ENCODE assay signal across 13 cellular contexts in the genomic region with DNA sequence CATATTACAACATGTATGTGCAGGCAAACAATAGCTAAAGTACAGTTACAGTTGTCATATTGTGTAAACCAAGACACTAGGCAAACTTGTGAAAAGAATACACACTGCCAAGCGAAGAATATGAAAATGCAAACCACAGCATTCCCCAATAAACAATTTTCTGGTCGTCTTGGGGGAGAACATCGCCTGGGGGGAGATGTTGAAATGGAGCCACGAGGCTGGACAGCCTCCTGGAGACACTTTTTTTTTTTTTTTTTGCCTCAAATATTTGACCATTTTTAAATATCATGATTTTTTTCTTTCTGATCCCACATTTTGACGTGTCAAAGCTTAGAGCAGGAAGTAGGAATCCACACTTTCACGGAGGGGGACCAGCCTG. TPM values are rescaled to one million over a fixed set of nuclear protein-coding genes. Genes with fewer than 3 reads are reported as not detected.
DNase-seq lines count a peak whose midpoint lies in the region; ATAC-seq, FAIRE-seq and TF ChIP-seq lines count a peak whose summit lies in the region.
"Had no signal": no experiment of that assay in that cellular context is flagged by ENCODE, and none has a peak within 500 bp of the region (broad histone marks: within the 10 kb centered on the region; RNA-seq: fewer than 3 reads in every experiment).

No MANE protein-coding gene starts in this region.

- no peaks in the 10 kb centered on the region for H4K20me1 ChIP-seq in SU-DHL-6 (ENCODE audit: low read depth, low read length)

- H3K4me3 Mint-ChIP-seq in activated T-cell treated with anti-CD3 and anti-CD28 coated beads, Interleukin-2, amount 50 U/mL, for 72 hours: peak overlapping the region; percentile 78 to 90

- H2AFZ ChIP-seq in SU-DHL-6 (ENCODE audit: low read depth, low read length, severe bottlenecking): no peak overlapping the region

- H3K27me3 ChIP-seq in SU-DHL-6 (ENCODE audit: low read length): no peaks in the 10 kb centered on the region
- H3K27me3 ChIP-seq in iPS-15b (ENCODE audit: control insufficient read depth, insufficient read depth, low read length): peaks cover 11% of the 10 kb centered on the region
- peaks cover 0 to 11% (median 6%) of the 10 kb centered on the region in 5 donors for H3K27me3 ChIP-seq in subcutaneous abdominal adipose tissue (ENCODE audit: control insufficient read depth in 5 of 5, insufficient read depth in 4 of 5, low read length in 5 of 5)
- H3K27me3 ChIP-seq: ovary had no signal

- H3K4me1 ChIP-seq in iPS-15b (ENCODE audit: control insufficient read depth, insufficient read depth, low read length) (peaks cover 22% of the 10 kb centered on the region), subcutaneous abdominal adipose tissue (ENCODE audit: control insufficient read depth in 5 of 5, insufficient read depth in 5 of 5, low read length in 5 of 5) (peaks cover 0 to 14% (median 8%) of the 10 kb centered on the region in 5 donors)

- H3K4me3 ChIP-seq in SU-DHL-6 (ENCODE audit: insufficient read depth, low read length, poor library complexity, severe bottlenecking): peak overlapping the region; percentile 46
- H3K4me3 ChIP-seq in iPS-15b (ENCODE audit: low read depth, low read length): peak overlapping the region; percentile 44
- peak overlapping the region in 3 of 5 donors; percentile 40 to 51 (median 43) for H3K4me3 ChIP-seq in subcutaneous abdominal adipose tissue (ENCODE audit: low read depth in 1 of 5, low read length in 5 of 5)
- H3K4me3 ChIP-seq: ovary had no signal

- no peaks in the 10 kb centered on the region for H3K36me3 ChIP-seq in SU-DHL-6 (ENCODE audit: low read length)
- H3K36me3 ChIP-seq in iPS-15b (ENCODE audit: control insufficient read depth, insufficient read depth, low read length): no peaks in the 10 kb centered on the region
- H3K36me3 ChIP-seq in subcutaneous abdominal adipose tissue (ENCODE audit: control insufficient read depth in 5 of 5, insufficient read depth in 5 of 5, low read length in 5 of 5): peaks cover 0 to 2% (median 0%) of the 10 kb centered on the region in 5 donors
- H3K36me3 ChIP-seq: ovary had no signal

- no peak for DNase-seq in activated T-cell treated with anti-CD3 and anti-CD28 coated beads, Interleukin-2, amount 50 U/mL, for 72 hours
- DNase-seq in activated T-cell treated with anti-CD3 and anti-CD28 coated beads for 4 hours (no peak), T1000 (lab: John Stamatoyannopoulos, UW) (no peak), kidney glomerular epithelial cell (lab: John Stamatoyannopoulos, UW) (no peak), RCC 7860 (ENCODE audit: low spot score) (no peak)
- DNase-seq: DND-41, Kasumi-1, ovary had no signal

- peaks cover 2 to 6% of the 10 kb centered on the region in 2 donors for H3K36me3 Mint-ChIP-seq in activated T-cell treated with anti-CD3 and anti-CD28 coated beads, Interleukin-2, amount 50 U/mL, for 72 hours (ENCODE audit: insufficient read depth in 2 of 2)

- FAIRE-seq in RCC 7860 (lab: Jason Lieb, UNC): no peak
- FAIRE-seq: TTC549 had no signal

- H3K9me3 Mint-ChIP-seq in activated T-cell treated with anti-CD3 and anti-CD28 coated beads, Interleukin-2, amount 50 U/mL, for 72 hours: no peaks in the 10 kb centered on the region

- H3K27ac Mint-ChIP-seq in activated T-cell treated with anti-CD3 and anti-CD28 coated beads, Interleukin-2, amount 50 U/mL, for 72 hours: no peak overlapping the region

- H3K27ac ChIP-seq in SU-DHL-6 (ENCODE audit: low read depth, low read length) (peak overlapping the region; percentile 99), subcutaneous abdominal adipose tissue (ENCODE audit: low read depth, low read length) (no peak overlapping the region)
- H3K27ac ChIP-seq: ovary had no signal

- peaks cover 44% of the 10 kb centered on the region for H3K79me2 ChIP-seq in SU-DHL-6 (ENCODE audit: insufficient read depth, low read length)

- H3K9me3 ChIP-seq in SU-DHL-6 (ENCODE audit: insufficient read depth, low read length) (no peaks in the 10 kb centered on the region), iPS-15b (ENCODE audit: control insufficient read depth, insufficient read depth, low read length) (no peaks in the 10 kb centered on the region), subcutaneous abdominal adipose tissue (ENCODE audit: control insufficient read depth in 5 of 5, low read length in 5 of 5) (no peaks in the 10 kb centered on the region)
- H3K9me3 ChIP-seq: ovary had no signal

- no peak for TF ChIP-seq CTCF in SU-DHL-6 (IDR thresholded peaks at IDR 0.05; ENCODE audit: insufficient read depth, low read length, poor library complexity, severe bottlenecking)

- peaks cover 54% of the 10 kb centered on the region for H3K4me1 Mint-ChIP-seq in activated T-cell treated with anti-CD3 and anti-CD28 coated beads, Interleukin-2, amount 50 U/mL, for 72 hours (ENCODE audit: low read depth)

- H3K9ac ChIP-seq in SU-DHL-6 (ENCODE audit: low read length): peak overlapping the region; percentile 83
- no peak overlapping the region for H3K9ac ChIP-seq in iPS-15b (ENCODE audit: low read depth, low read length)
- H3K9ac ChIP-seq in subcutaneous abdominal adipose tissue (ENCODE audit: low read length in 5 of 5): no peak overlapping the region

- H3K4me2 ChIP-seq in SU-DHL-6 (ENCODE audit: low read depth, low read length, poor library complexity, severe bottlenecking): peak overlapping the region; percentile 97

- ATAC-seq in activated T-cell treated with anti-CD3 and anti-CD28 coated beads, Interleukin-2, amount 50 U/mL, for 72 hours (replicated peaks in 1 of 2): no peak
- ATAC-seq: left colon had no signal

- H3K9me2 ChIP-seq in SU-DHL-6 (replicated peaks; ENCODE audit: insufficient read depth, low read length): no peaks in the 10 kb centered on the region

- H3K27me3 Mint-ChIP-seq in activated T-cell treated with anti-CD3 and anti-CD28 coated beads, Interleukin-2, amount 50 U/mL, for 72 hours (ENCODE audit: low read depth): peaks cover 68% of the 10 kb centered on the region

- peaks cover 69% of the 10 kb centered on the region for H3F3A ChIP-seq in SU-DHL-6 (ENCODE audit: insufficient read depth)

RNA-seq across cellular contexts. Expression of gene PDLIM3, which starts 51.7 kb away (rescaled TPM):
- total RNA-seq in activated T-cell treated with anti-CD3 and anti-CD28 coated beads, Interleukin-2, amount 50 U/mL, for 72 hours: 1 to 10 TPM; 1.5 to 7.4 TPM
